In the genomic region with DNA sequence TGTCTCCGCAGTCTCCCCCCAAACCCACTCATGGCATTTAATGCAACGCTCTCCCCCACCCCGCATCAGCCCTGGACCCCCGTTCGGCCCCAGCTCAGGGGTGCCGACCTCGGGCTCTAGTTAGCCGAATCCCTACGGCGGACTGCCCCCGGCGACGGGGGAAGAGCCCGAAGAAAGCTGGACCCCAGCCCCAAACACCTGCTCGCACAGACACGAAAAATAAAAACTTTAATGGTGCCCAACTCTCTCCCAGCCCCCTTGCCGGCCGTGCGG, we compare ENCODE assay signal across 8 cellular contexts. TPM values are rescaled to one million over a fixed set of nuclear protein-coding genes. Genes with fewer than 3 reads are reported as not detected.
A peak's percentile ranks its signal among the peaks of the same experiment; 100 is the strongest.
DNase-seq lines count a peak whose midpoint lies in the region; ATAC-seq, FAIRE-seq and TF ChIP-seq lines count a peak whose summit lies in the region.

No MANE protein-coding gene starts in this region.

- H4K91ac ChIP-seq in H1 (replicated peaks; ENCODE audit: insufficient read length, low read length) (peak overlapping the region; percentile 68), neuronal stem cell (ENCODE audit: low read depth, low read length, poor library complexity) (peak overlapping the region; percentile 7)

- H3K4me2 ChIP-seq in H1 (ENCODE audit: insufficient read depth in 1 of 2, low read depth in 2 of 2, low read length in 2 of 2): peak overlapping the region; percentile 66 to 93
- H3K4me2 ChIP-seq in neuronal stem cell (ENCODE audit: insufficient read depth, low read length, poor library complexity, severe bottlenecking): peak overlapping the region; percentile 61

- H2BK20ac ChIP-seq in H1 (ENCODE audit: low read length): no peak overlapping the region

- H4K5ac ChIP-seq in H1 (ENCODE audit: insufficient read length, low read depth, low read length): peak overlapping the region; percentile 70

- peaks cover 4 to 14% of the 10 kb centered on the region in 2 experiments for H4K20me1 ChIP-seq in H1 (replicated peaks in 1 of 2; ENCODE audit: control insufficient read depth in 1 of 2, insufficient read depth in 2 of 2, low read length in 2 of 2)

- H3K14ac ChIP-seq in H1 (ENCODE audit: insufficient read length) (no peak overlapping the region), neuronal stem cell (ENCODE audit: low read length) (no peak overlapping the region)

- H3K79me2 ChIP-seq in H1 (ENCODE audit: control insufficient read depth in 1 of 2, insufficient read depth in 2 of 2, low read length in 2 of 2): peaks cover 26 to 54% of the 10 kb centered on the region in 2 experiments

- H3K56ac ChIP-seq in H1 (replicated peaks; ENCODE audit: insufficient read length, low read depth, low read length): peak overlapping the region; percentile 86

- H3K27me3 ChIP-seq in H1 (replicated peaks in 1 of 4; ENCODE audit: control insufficient read depth in 3 of 4, extremely low read depth in 1 of 4, insufficient read depth in 3 of 4, low read length in 3 of 4) (peaks cover 0 to 6% (median 4%) of the 10 kb centered on the region in 4 experiments; a peak in 4 of 7 replicates), neuronal stem cell (ENCODE audit: control insufficient read depth in 3 of 3, insufficient read depth in 3 of 3, low read depth in 1 of 3, low read length in 3 of 3) (peaks cover 0 to 19% (median 6%) of the 10 kb centered on the region in 3 experiments)

- TF ChIP-seq CTCF in C4-2B (conservative IDR thresholded peaks at IDR 0.05): no peak
- TF ChIP-seq CTCF in RWPE1 (conservative IDR thresholded peaks at IDR 0.05; ENCODE audit: low read depth): no peak
- no peak for TF ChIP-seq CTCF in H1 (IDR thresholded peaks at IDR 0.05; ENCODE audit: control extremely low read depth in 1 of 3, insufficient read depth in 1 of 3, low read depth in 1 of 3, low read length in 3 of 3)

- H3K23ac ChIP-seq in H1 (ENCODE audit: insufficient read length) (no peak overlapping the region), neuronal stem cell (ENCODE audit: low read depth, low read length, poor library complexity) (peak overlapping the region; percentile 25)

- H2BK15ac ChIP-seq in H1 (ENCODE audit: low read length) (no peak overlapping the region), neuronal stem cell (ENCODE audit: low read length) (no peak overlapping the region)

- H2BK12ac ChIP-seq in H1 (ENCODE audit: low read depth, low read length): 0 out of 2 replicates have a peak overlapping the region, but pooled peaks have one; percentile 3
- no peak overlapping the region for H2BK12ac ChIP-seq in neuronal stem cell (ENCODE audit: low read length)

- POLR2A ChIA-PET in RWPE1 (lab: Yijun Ruan, JAX; ENCODE audit: low non-redundant PET) (interaction anchor here (0.7 kb wide), 1 partner anchor 9 kb away, joined by 8 read pairs; no protein-coding TSS in a partner anchor), H1 (lab: Charles Lee; ENCODE audit: partially characterized antibody) (interaction anchor here (0.6 to 12.4 kb wide), 16 partner anchors 8 to 198 kb away, joined by 3 to 155 read pairs (median 10); no protein-coding TSS in a partner anchor)

- peaks cover 23% of the 10 kb centered on the region for H3K23me2 ChIP-seq in H1 (ENCODE audit: low read depth, low read length)

- peaks cover 12% of the 10 kb centered on the region for H3K79me1 ChIP-seq in H1 (ENCODE audit: low read depth, low read length)
- peaks cover 11% of the 10 kb centered on the region for H3K79me1 ChIP-seq in neuronal stem cell (ENCODE audit: low read depth, low read length)

- CTCF ChIA-PET in RWPE1 (lab: Yijun Ruan, JAX): interaction anchor here (0.6 to 0.7 kb wide), 3 partner anchors 21 to 147 kb away, joined by 3 to 5 read pairs (median 3); no protein-coding TSS in a partner anchor
- CTCF ChIA-PET in H1 (lab: Charles Lee; ENCODE audit: partially characterized antibody): interaction anchor here (0.9 to 3.2 kb wide), 7 partner anchors 12 to 37 kb away, joined by 3 to 20 read pairs (median 5); no protein-coding TSS in a partner anchor

- H3K9ac ChIP-seq in H1 (replicated peaks in 1 of 4; ENCODE audit: extremely low read depth in 1 of 4, low read depth in 3 of 4, low read length in 3 of 4): peak overlapping the region; percentile 91 to 100 (median 94)
- H3K9ac ChIP-seq in neuronal stem cell (ENCODE audit: low read depth, low read length, poor library complexity): peak overlapping the region; percentile 79

- H2BK120ac ChIP-seq in H1 (replicated peaks; ENCODE audit: low read depth, low read length): no peak overlapping the region
- no peak overlapping the region for H2BK120ac ChIP-seq in neuronal stem cell (ENCODE audit: low read depth, low read length)

- DNase-seq in RWPE1 (ENCODE audit: low spot score) (no peak), H1 (ENCODE audit: low read depth in 1 of 2, low spot score in 2 of 2) (no peak), neuronal stem cell (ENCODE audit: low spot score) (no peak), glomerular visceral epithelial cell (ENCODE audit: extremely low spot score) (no peak), NCI-H2227 treated with DMSO at 0.1 percent for 48 hours (lab: John Stamatoyannopoulos, UW) (no peak)

- H3K18ac ChIP-seq in H1 (ENCODE audit: extremely low read depth, low read length): peak overlapping the region; percentile 71
- H3K18ac ChIP-seq in neuronal stem cell (ENCODE audit: low read length): peak overlapping the region; percentile 96

- peak overlapping the region; percentile 96 for H3K27ac ChIP-seq in C4-2B
- H3K27ac ChIP-seq in RWPE1: peak overlapping the region; percentile 99
- peak overlapping the region; percentile 94 for H3K27ac ChIP-seq in H1 (ENCODE audit: low read depth, low read length)
- peak overlapping the region; percentile 87 for H3K27ac ChIP-seq in neuronal stem cell (replicated peaks; ENCODE audit: low read length)

- H2AK5ac ChIP-seq in H1 (ENCODE audit: low read depth, low read length) (no peak overlapping the region), neuronal stem cell (ENCODE audit: low read depth, low read length) (peak overlapping the region; percentile 87)

- no peak for TF ChIP-seq RAD21 in H1 (IDR thresholded peaks at IDR 0.05 in 1 of 2, conservative IDR thresholded peaks at IDR 0.05 in 1 of 2; ENCODE audit: low read depth in 2 of 2, low read length in 2 of 2)

- 0 out of 3 replicates have a peak, but pooled peaks of 1 of the 2 experiments have one; percentile 14 for TF ChIP-seq POLR2A in H1 (IDR thresholded peaks at IDR 0.05; ENCODE audit: control extremely low read depth in 1 of 2, low read depth in 2 of 2, low read length in 2 of 2)

- ATAC-seq in HG03521 (IDR thresholded peaks at IDR 0.05; ENCODE audit: unreplicated experiment) (no peak), HG02973 (IDR thresholded peaks at IDR 0.05; ENCODE audit: unreplicated experiment) (no peak)

- TF ChIP-seq EP300 in H1 (IDR thresholded peaks at IDR 0.05; ENCODE audit: borderline replicate concordance in 1 of 2, low read depth in 2 of 2, low read length in 2 of 2): no peak

- H3K4me3 ChIP-seq in H1 (ENCODE audit: extremely low read depth in 1 of 4, insufficient read depth in 2 of 4, low read depth in 3 of 4, low read length in 4 of 4) (peak overlapping the region; percentile 83 to 98 (median 90)), neuronal stem cell (ENCODE audit: low read length in 2 of 2) (peak overlapping the region; percentile 84 to 95)

- peaks cover 27 to 45% (median 41%) of the 10 kb centered on the region in 4 experiments for H3K4me1 ChIP-seq in H1 (replicated peaks in 1 of 4; ENCODE audit: control insufficient read depth in 3 of 4, insufficient read depth in 4 of 4, low read length in 3 of 4)
- H3K4me1 ChIP-seq in neuronal stem cell (ENCODE audit: control insufficient read depth in 2 of 2, insufficient read depth in 1 of 2, low read depth in 1 of 2, low read length in 2 of 2): peaks cover 18 to 27% of the 10 kb centered on the region in 2 donors

- no peaks in the 10 kb centered on the region for H3K9me3 ChIP-seq in H1 (ENCODE audit: insufficient read depth in 2 of 2, low read depth in 1 of 2, low read length in 1 of 2)
- H3K9me3 ChIP-seq in neuronal stem cell (replicated peaks in 1 of 2; ENCODE audit: control insufficient read depth in 2 of 2, insufficient read depth in 1 of 2, low read depth in 1 of 2, low read length in 2 of 2): no peaks in the 10 kb centered on the region

- peak overlapping the region; percentile 81 for H2BK5ac ChIP-seq in H1 (ENCODE audit: low read depth, low read length)
- H2BK5ac ChIP-seq in neuronal stem cell (ENCODE audit: low read length): peak overlapping the region; percentile 98

- H2AFZ ChIP-seq in H1 (ENCODE audit: low read length) (no peak overlapping the region), neuronal stem cell (ENCODE audit: low read length) (peak overlapping the region; percentile 82)

- 0% methylated on average over 19 of the region's 19 CpGs; no CpG with 5 or more reads in 1 of the 2 experiments for WGBS in H1 (ENCODE audit: extremely low coverage in 1 of 2, insufficient coverage in 1 of 2, insufficient read length in 1 of 2, insufficient replicate concordance in 2 of 2, low coverage in 1 of 2, low lambda C conversion rate in 2 of 2, missing lambda C conversion rate in 1 of 2), 2 experiments
- WGBS in neuronal stem cell (ENCODE audit: extremely low coverage in 2 of 2, insufficient read length in 2 of 2, insufficient replicate concordance in 1 of 2), 2 donors: no CpG with 5 or more reads among the region's 19 CpGs

- H4K8ac ChIP-seq in H1 (ENCODE audit: extremely low read depth, insufficient read depth, low read length): peak overlapping the region; percentile 93; the same call in 1 of the 2 replicates
- H4K8ac ChIP-seq in neuronal stem cell (ENCODE audit: low read depth, low read length): no peak overlapping the region

- FAIRE-seq in H1 (lab: Jason Lieb, UNC): no peak

- H3K4ac ChIP-seq in H1 (replicated peaks; ENCODE audit: insufficient read length, low read depth, low read length): no peak overlapping the region
- peak overlapping the region; percentile 29 for H3K4ac ChIP-seq in neuronal stem cell (ENCODE audit: low read length)

- H3K36me3 ChIP-seq in H1 (ENCODE audit: control insufficient read depth in 2 of 4, insufficient read depth in 4 of 4, low read length in 3 of 4) (peaks cover 0 to 40% (median 5%) of the 10 kb centered on the region in 4 experiments; a peak in 4 of 8 replicates), neuronal stem cell (replicated peaks in 1 of 2; ENCODE audit: control insufficient read depth in 2 of 2, insufficient read depth in 2 of 2, low read length in 2 of 2) (peaks cover 19 to 28% of the 10 kb centered on the region in 2 donors)

TF ChIP-seq in H1, 55 proteins besides CTCF, POLR2A, EP300 and RAD21 (continues in another document):
- no peak for TF ChIP-seq EZH2 (IDR thresholded peaks at IDR 0.05; ENCODE audit: low read depth, low read length, severe bottlenecking)

RNA-seq across cellular contexts. Expression of gene RCC2, which starts 0.6 kb away (rescaled TPM):
- total RNA-seq in H1 (2021; fragmentation: NEBNext Ultra II Directional; extraction: Animal tissue kit (Norgen Biotek cat#: 25700)): 454 and 455 TPM in 2 replicates
- 229 and 389 TPM in 2 replicates for polyA plus RNA-seq in H1 (2011; rRNA removed)
- polyA plus RNA-seq in H1 (2011; cell fraction: cytosol; rRNA removed): 208 TPM
- 390 TPM for polyA plus RNA-seq in H1 (2011; cell fraction: nucleus; rRNA removed)
- polyA plus RNA-seq in H1 (2012, experiment 1 of 2): 308 to 381 TPM (median 333 TPM) in 4 replicates
- 197 TPM for polyA plus RNA-seq in H1 (2012, experiment 2 of 2)
- polyA plus RNA-seq in H1 (2013, experiment 1 of 2): 230 TPM
- 221 TPM for polyA plus RNA-seq in H1 (2013, experiment 2 of 2)
- 172 and 251 TPM in 2 replicates for polyA minus RNA-seq in H1 (2011; rRNA and poly(A)+ RNA removed)
- 193 TPM for polyA minus RNA-seq in H1 (2011; cell fraction: cytosol; rRNA and poly(A)+ RNA removed)
- 82.4 TPM for polyA minus RNA-seq in H1 (2011; cell fraction: nucleus; rRNA and poly(A)+ RNA removed)
- 122 TPM for polyA plus RNA-seq in neuronal stem cell (2013, experiment 1 of 2)
- polyA plus RNA-seq in neuronal stem cell (2013, experiment 2 of 2): 124 TPM
